In the genomic region with DNA sequence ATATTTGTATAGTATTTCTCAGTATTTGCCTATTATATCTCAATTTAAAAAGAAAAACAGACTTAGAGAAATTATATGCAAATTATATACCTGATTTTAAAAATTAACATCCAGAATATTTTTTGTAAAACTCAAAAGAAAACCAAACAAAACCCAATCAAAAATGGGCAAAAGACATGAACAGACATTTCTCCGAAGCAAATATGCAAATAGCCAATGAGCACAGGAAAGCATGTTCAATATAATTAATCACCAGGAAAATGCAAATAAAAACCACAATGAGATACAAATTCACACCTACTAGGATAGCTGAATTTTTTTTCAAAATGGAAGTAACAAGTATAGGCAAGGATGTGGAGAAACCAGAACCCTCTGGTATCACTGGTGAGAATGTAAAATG, we compare ENCODE assay signal across 25 cellular contexts.
"Had no signal": no experiment of that assay in that cellular context is flagged by ENCODE, and none has a peak within 500 bp of the region (broad histone marks: within the 10 kb centered on the region; RNA-seq: fewer than 3 reads in every experiment).

No MANE protein-coding gene starts in this region.

- H3K4me1 ChIP-seq: neural progenitor cell, uterus had no signal

- H3K36me3 ChIP-seq: uterus had no signal

- H3K9me3 ChIP-seq: left lung, lower lobe of right lung, neutrophil, right atrium auricular region, right lobe of liver, uterus had no signal

- ATAC-seq: left colon; left lung; lower lobe of right lung; naive thymus-derived CD8-positive, alpha-beta T cell; right lobe of liver; stimulated activated memory B cell treated with anti-CD40 and anti-IgM and Interleukin-4, amounts not matched to agents 10 μg/mL and 1 μg/mL and 100 μg/mL, for 72 hours; stimulated activated naive CD8-positive, alpha-beta T cell treated with anti-CD3 and anti-CD28 coated beads, Interleukin-15, amount 100 ng/mL, for 72 hours had no signal

- H3K4me2 ChIP-seq: neural progenitor cell, smooth muscle cell had no signal

- H3K4me3 ChIP-seq: left lung, lower lobe of right lung, neural progenitor cell, right atrium auricular region, right lobe of liver, smooth muscle cell, tibial nerve, uterus had no signal

- DNase-seq: hippocampal formation; kidney; left colon; left lung; lower lobe of right lung; mammary epithelial cell; mesenchymal stem cell; naive thymus-derived CD8-positive, alpha-beta T cell; nephron progenitor cell; occipital lobe; right lobe of liver; stimulated activated CD4-positive, alpha-beta T cell treated with anti-CD3 and anti-CD28 coated beads, Interleukin-1b, Interleukin-23, amount 100 ng/mL, for 48 hours; stimulated activated CD4-positive, alpha-beta T cell treated with anti-CD3 and anti-CD28 coated beads, Interleukin-2, amount 100 ng/mL, for 48 hours; stimulated activated CD4-positive, alpha-beta T cell treated with anti-CD3 and anti-CD28 coated beads, Interleukin-4, amount 100 ng/mL, for 4 hours; stimulated activated CD8-positive, alpha-beta memory T cell treated with anti-CD3 and anti-CD28 coated beads, Interleukin-4, amount 100 ng/mL, for 48 hours; stimulated activated naive CD4-positive, alpha-beta T cell treated with Interleukin-2 at 50 U/mL for 16 hours; stimulated activated naive CD8-positive, alpha-beta T cell treated with anti-CD3 and anti-CD28 coated beads, Interleukin-15, amount 100 ng/mL, for 72 hours; substantia nigra; uterus had no signal

- FAIRE-seq: kidney had no signal

- H3K27me3 ChIP-seq: left lung, neural progenitor cell, neutrophil, right atrium auricular region, right lobe of liver, tibial nerve, uterus had no signal

- H3K27ac ChIP-seq: left lung, lower lobe of right lung, neural progenitor cell, neutrophil, right atrium auricular region, right lobe of liver, tibial nerve, uterus had no signal
